In the genomic region with DNA sequence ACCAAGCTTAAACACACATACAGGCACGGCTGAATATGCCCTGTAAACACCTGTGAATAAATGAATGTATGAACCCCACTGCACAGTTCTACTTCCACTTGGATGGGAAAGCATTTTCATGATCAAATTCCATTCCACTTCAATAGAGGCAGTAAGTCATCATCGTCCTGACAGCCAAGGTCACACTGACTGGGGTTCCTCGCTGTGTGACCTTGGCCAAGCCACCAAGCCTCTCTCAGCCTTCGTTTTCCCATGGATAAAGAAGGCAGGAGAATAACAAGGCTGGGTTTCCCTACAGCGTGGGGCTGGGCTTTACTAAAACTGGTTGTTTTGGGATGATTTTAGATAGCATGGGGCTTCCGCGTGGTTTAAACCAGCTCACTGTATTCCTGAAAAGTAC, we compare ENCODE assay signal across 1 cellular context.
TF ChIP-seq lines count a peak whose summit lies in the region.

No MANE protein-coding gene starts in this region.

TF ChIP-seq in GM23338, 12 proteins besides CTCF, POLR2A, EP300 and RAD21 (continued from another document):
- TF ChIP-seq, protein P1, sequence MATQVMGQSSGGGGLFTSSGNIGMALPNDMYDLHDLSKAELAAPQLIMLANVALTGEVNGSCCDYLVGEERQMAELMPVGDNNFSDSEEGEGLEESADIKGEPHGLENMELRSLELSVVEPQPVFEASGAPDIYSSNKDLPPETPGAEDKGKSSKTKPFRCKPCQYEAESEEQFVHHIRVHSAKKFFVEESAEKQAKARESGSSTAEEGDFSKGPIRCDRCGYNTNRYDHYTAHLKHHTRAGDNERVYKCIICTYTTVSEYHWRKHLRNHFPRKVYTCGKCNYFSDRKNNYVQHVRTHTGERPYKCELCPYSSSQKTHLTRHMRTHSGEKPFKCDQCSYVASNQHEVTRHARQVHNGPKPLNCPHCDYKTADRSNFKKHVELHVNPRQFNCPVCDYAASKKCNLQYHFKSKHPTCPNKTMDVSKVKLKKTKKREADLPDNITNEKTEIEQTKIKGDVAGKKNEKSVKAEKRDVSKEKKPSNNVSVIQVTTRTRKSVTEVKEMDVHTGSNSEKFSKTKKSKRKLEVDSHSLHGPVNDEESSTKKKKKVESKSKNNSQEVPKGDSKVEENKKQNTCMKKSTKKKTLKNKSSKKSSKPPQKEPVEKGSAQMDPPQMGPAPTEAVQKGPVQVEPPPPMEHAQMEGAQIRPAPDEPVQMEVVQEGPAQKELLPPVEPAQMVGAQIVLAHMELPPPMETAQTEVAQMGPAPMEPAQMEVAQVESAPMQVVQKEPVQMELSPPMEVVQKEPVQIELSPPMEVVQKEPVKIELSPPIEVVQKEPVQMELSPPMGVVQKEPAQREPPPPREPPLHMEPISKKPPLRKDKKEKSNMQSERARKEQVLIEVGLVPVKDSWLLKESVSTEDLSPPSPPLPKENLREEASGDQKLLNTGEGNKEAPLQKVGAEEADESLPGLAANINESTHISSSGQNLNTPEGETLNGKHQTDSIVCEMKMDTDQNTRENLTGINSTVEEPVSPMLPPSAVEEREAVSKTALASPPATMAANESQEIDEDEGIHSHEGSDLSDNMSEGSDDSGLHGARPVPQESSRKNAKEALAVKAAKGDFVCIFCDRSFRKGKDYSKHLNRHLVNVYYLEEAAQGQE (IDR thresholded peaks at IDR 0.05; ENCODE audit: unreplicated experiment): no peak
- TF ChIP-seq JUNB (IDR thresholded peaks at IDR 0.05; ENCODE audit: unreplicated experiment) (no peak), STAT1 (IDR thresholded peaks at IDR 0.05; ENCODE audit: unreplicated experiment) (no peak)
